ENCODE assay signal across 20 cellular contexts in the genomic region with DNA sequence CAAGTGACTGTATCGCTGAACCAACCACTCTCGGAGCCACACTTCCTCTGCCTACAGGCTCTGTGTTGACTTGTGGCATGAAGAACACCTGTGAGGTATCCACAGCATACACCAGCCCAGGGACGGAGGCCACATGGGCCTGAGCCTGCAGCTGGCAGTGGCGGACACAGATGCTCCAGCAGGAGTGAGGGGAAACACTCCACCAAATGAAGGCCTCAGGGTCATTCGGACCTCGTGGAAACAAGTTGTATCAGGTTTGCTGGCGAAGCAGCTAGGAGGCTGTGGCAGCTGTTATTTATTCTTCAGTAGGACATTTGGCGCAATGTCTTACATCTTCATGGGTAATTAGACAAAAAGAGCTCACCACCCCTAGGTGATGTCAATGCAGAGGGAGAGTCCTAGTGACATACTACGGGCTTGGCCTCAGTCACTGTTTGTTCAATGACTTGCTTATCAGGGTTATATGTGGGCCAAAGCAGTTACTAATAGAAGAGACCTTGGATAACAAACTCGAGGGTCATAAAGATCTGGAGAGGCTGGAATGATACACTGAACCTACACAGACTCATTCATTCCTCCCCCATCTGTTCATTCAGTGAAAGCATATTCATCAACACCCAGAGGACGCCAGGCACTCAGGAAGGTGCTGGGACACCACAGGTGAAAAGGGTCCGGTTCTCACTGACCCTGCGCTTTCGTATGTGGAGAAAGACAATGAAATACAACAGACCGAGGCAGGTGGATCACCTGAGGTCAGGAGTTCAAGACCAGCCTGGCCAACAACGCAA. TPM values are rescaled to one million over a fixed set of nuclear protein-coding genes. Genes with fewer than 3 reads are reported as not detected.
A peak's percentile ranks its signal among the peaks of the same experiment; 100 is the strongest.
DNase-seq lines count a peak whose midpoint lies in the region; ATAC-seq and TF ChIP-seq lines count a peak whose summit lies in the region.
"Had no signal": no experiment of that assay in that cellular context is flagged by ENCODE, and none has a peak within 500 bp of the region (broad histone marks: within the 10 kb centered on the region; RNA-seq: fewer than 3 reads in every experiment).

No MANE protein-coding gene starts in this region.

- TF ChIP-seq CTCF in DND-41 (IDR thresholded peaks at IDR 0.05; ENCODE audit: borderline replicate concordance, extremely low read depth, low read length, poor library complexity, severe bottlenecking), result no peak
- no peak for TF ChIP-seq CTCF in endothelial cell (IDR thresholded peaks at IDR 0.05; ENCODE audit: unreplicated experiment)

- no peaks in the 10 kb centered on the region for H3K27me3 Mint-ChIP-seq in endothelial cell (ENCODE audit: unreplicated experiment)
- H3K27me3 Mint-ChIP-seq in activated T-helper 17 cell treated with anti-CD3 and anti-CD28 coated beads, Interleukin-2, amount 50 U/mL, for 72 hours, result peaks cover 6% of the 10 kb centered on the region

- H3K36me3 Mint-ChIP-seq in endothelial cell (ENCODE audit: low read depth, unreplicated experiment), result no peaks in the 10 kb centered on the region
- no peaks in the 10 kb centered on the region for H3K36me3 Mint-ChIP-seq in activated T-helper 17 cell treated with anti-CD3 and anti-CD28 coated beads, Interleukin-2, amount 50 U/mL, for 72 hours (ENCODE audit: low read depth)
- H3K36me3 Mint-ChIP-seq: activated CD4-positive, alpha-beta memory T cell treated with anti-CD3 and anti-CD28 coated beads for 36 hours; activated naive CD4-positive, alpha-beta T cell treated with anti-CD3 and anti-CD28 coated beads, Interleukin-2, amount 50 U/mL, for 72 hours; stimulated activated memory B cell treated with anti-CD40 and anti-IgM and Interleukin-4, amounts not matched to agents 10 μg/mL and 1 μg/mL and 100 μg/mL, for 72 hours had no signal

- H3K4me2 ChIP-seq in BLaER1, result peak overlapping the region; percentile 23; the same call in 1 of the 2 replicates
- H3K4me2 ChIP-seq in DND-41 (ENCODE audit: insufficient read depth, low read length), result no peak overlapping the region

- H3K9ac ChIP-seq in BLaER1 (no peak overlapping the region), DND-41 (ENCODE audit: low read depth, low read length) (no peak overlapping the region)

- no peak overlapping the region for H3K27ac Mint-ChIP-seq in endothelial cell (ENCODE audit: unreplicated experiment)
- no peak overlapping the region for H3K27ac Mint-ChIP-seq in activated T-helper 17 cell treated with anti-CD3 and anti-CD28 coated beads, Interleukin-2, amount 50 U/mL, for 72 hours
- H3K27ac Mint-ChIP-seq: activated CD4-positive, alpha-beta memory T cell treated with anti-CD3 and anti-CD28 coated beads for 36 hours; activated naive CD4-positive, alpha-beta T cell treated with anti-CD3 and anti-CD28 coated beads, Interleukin-2, amount 50 U/mL, for 72 hours; stimulated activated memory B cell treated with anti-CD40 and anti-IgM and Interleukin-4, amounts not matched to agents 10 μg/mL and 1 μg/mL and 100 μg/mL, for 72 hours had no signal

- intact Hi-C loops in left colon (cut with DNase I, micrococcal nuclease), result no loop called here

- peak; percentile 42; the same call in 1 of the 3 replicates for ATAC-seq in DND-41 (ENCODE audit: insufficient read depth, low read depth)
- ATAC-seq in left colon, result peak; percentile 30
- no peak for ATAC-seq in activated T-helper 17 cell treated with anti-CD3 and anti-CD28 coated beads, Interleukin-2, amount 50 U/mL, for 72 hours (replicated peaks)
- ATAC-seq: activated naive CD4-positive, alpha-beta T cell treated with anti-CD3 and anti-CD28 coated beads, Interleukin-2, amount 50 U/mL, for 72 hours; activated T-cell treated with anti-CD3 and anti-CD28 coated beads, Interleukin-2, amount 50 U/mL, for 4 hours; stimulated activated memory B cell treated with anti-CD40 and anti-IgM and Interleukin-4, amounts not matched to agents 10 μg/mL and 1 μg/mL and 100 μg/mL, for 72 hours had no signal

- no peaks in the 10 kb centered on the region for H3K79me2 ChIP-seq in DND-41 (ENCODE audit: insufficient read depth, low read length)

- no peak for DNase-seq in DND-41
- peak; percentile 28 for DNase-seq in NCI-H69 (lab: John Stamatoyannopoulos, UW)
- DNase-seq in left colon, result no peak
- no peak for DNase-seq in endothelial cell (ENCODE audit: low spot score)
- no peak for DNase-seq in activated naive CD4-positive, alpha-beta T cell treated with anti-CD3 and anti-CD28 coated beads, Interleukin-2, amount 50 U/mL, for 16 hours
- DNase-seq in NCI-H146 (lab: John Stamatoyannopoulos, UW), result no peak
- DNase-seq: ACHN; activated CD4-positive, alpha-beta memory T cell treated with anti-CD3 and anti-CD28 coated beads for 36 hours; activated T-cell treated with anti-CD3 and anti-CD28 coated beads, Interleukin-2, amount 50 U/mL, for 4 hours; kidney glomerular epithelial cell; midbrain; NCI-H1930; NK-92 treated with Interleukin-12 subunit alpha and Interleukin-12 subunit beta, amount 100 ng/mL, for 24 hours; retina; T-helper 1 cell; tibial artery had no signal

- H3K4me1 ChIP-seq in BLaER1, result peaks cover 56% of the 10 kb centered on the region
- H3K4me1 ChIP-seq in DND-41 (ENCODE audit: insufficient read depth, low read length), result no peaks in the 10 kb centered on the region
- H3K4me1 ChIP-seq: tibial artery had no signal

- no peak overlapping the region for H3K4me3 Mint-ChIP-seq in endothelial cell (ENCODE audit: unreplicated experiment)
- no peak overlapping the region for H3K4me3 Mint-ChIP-seq in activated T-helper 17 cell treated with anti-CD3 and anti-CD28 coated beads, Interleukin-2, amount 50 U/mL, for 72 hours
- H3K4me3 Mint-ChIP-seq: activated CD4-positive, alpha-beta memory T cell treated with anti-CD3 and anti-CD28 coated beads for 36 hours; activated T-cell treated with anti-CD3 and anti-CD28 coated beads, Interleukin-2, amount 50 U/mL, for 4 hours; stimulated activated memory B cell treated with anti-CD40 and anti-IgM and Interleukin-4, amounts not matched to agents 10 μg/mL and 1 μg/mL and 100 μg/mL, for 72 hours had no signal

- no peaks in the 10 kb centered on the region for H3K9me3 Mint-ChIP-seq in endothelial cell (ENCODE audit: unreplicated experiment)
- H3K9me3 Mint-ChIP-seq in activated T-helper 17 cell treated with anti-CD3 and anti-CD28 coated beads, Interleukin-2, amount 50 U/mL, for 72 hours, result no peaks in the 10 kb centered on the region
- H3K9me3 Mint-ChIP-seq: activated CD4-positive, alpha-beta memory T cell treated with anti-CD3 and anti-CD28 coated beads for 36 hours; activated T-cell treated with anti-CD3 and anti-CD28 coated beads, Interleukin-2, amount 50 U/mL, for 4 hours; stimulated activated memory B cell treated with anti-CD40 and anti-IgM and Interleukin-4, amounts not matched to agents 10 μg/mL and 1 μg/mL and 100 μg/mL, for 72 hours had no signal

- H3K4me3 ChIP-seq in BLaER1 (no peak overlapping the region), DND-41 (ENCODE audit: low read depth in 1 of 2, low read length in 2 of 2) (no peak overlapping the region)
- H3K4me3 ChIP-seq: tibial artery had no signal

- H3K9me3 ChIP-seq in BLaER1 (peaks cover 8% of the 10 kb centered on the region; the same call in 1 of the 2 replicates), DND-41 (ENCODE audit: insufficient read depth, low read length, severe bottlenecking) (no peaks in the 10 kb centered on the region)
- H3K9me3 ChIP-seq: tibial artery had no signal

- no peaks in the 10 kb centered on the region for H3K36me3 ChIP-seq in BLaER1
- H3K36me3 ChIP-seq in DND-41 (ENCODE audit: insufficient read depth, low read length), result no peaks in the 10 kb centered on the region
- H3K36me3 ChIP-seq: tibial artery had no signal

- H4K20me1 ChIP-seq in BLaER1 (no peaks in the 10 kb centered on the region), DND-41 (ENCODE audit: insufficient read depth, low read length) (no peaks in the 10 kb centered on the region)

- H3K27ac ChIP-seq in BLaER1 (no peak overlapping the region), DND-41 (ENCODE audit: low read length) (0 out of 2 replicates have a peak overlapping the region, but pooled peaks have one; percentile 8)
- H3K27ac ChIP-seq: tibial artery had no signal

- no peaks in the 10 kb centered on the region for H3K4me1 Mint-ChIP-seq in endothelial cell (ENCODE audit: unreplicated experiment)
- peaks cover 5% of the 10 kb centered on the region for H3K4me1 Mint-ChIP-seq in activated T-helper 17 cell treated with anti-CD3 and anti-CD28 coated beads, Interleukin-2, amount 50 U/mL, for 72 hours

- H3K27me3 ChIP-seq in BLaER1 (no peaks in the 10 kb centered on the region), DND-41 (ENCODE audit: insufficient read depth, low read length, poor library complexity) (no peaks in the 10 kb centered on the region)
- H3K27me3 ChIP-seq: tibial artery had no signal

- H2AFZ ChIP-seq in DND-41 (ENCODE audit: low read depth, low read length), result no peak overlapping the region

RNA-seq across cellular contexts. Expression of gene ETS2, which starts 11.6 kb away (rescaled TPM):
- 100 to 1,000 TPM; 158 to 274 TPM for total RNA-seq in left colon
- total RNA-seq in endothelial cell (ENCODE audit: unreplicated experiment), result 74.2 TPM
- 10 to 100 TPM; 20.5 to 41.9 TPM for total RNA-seq in activated T-helper 17 cell treated with anti-CD3 and anti-CD28 coated beads, Interleukin-2, amount 50 U/mL, for 72 hours
